1 cellular context compared by ENCODE assay signal in genomic region chr16:1991135-1991551, GRCh38.
TF ChIP-seq lines count a peak whose summit lies in the region.

No MANE protein-coding gene starts in this region.

TF ChIP-seq in GM23338, 12 proteins besides CTCF, POLR2A, EP300 and RAD21 (continued from another document):
- TF ChIP-seq ZNF462 (CRISPR knock-in tag; IDR thresholded peaks at IDR 0.05), result no peak
- no peak for TF ChIP-seq ZNF331 (CRISPR knock-in tag; IDR thresholded peaks at IDR 0.05; ENCODE audit: low read depth)
- TF ChIP-seq EZH2 (IDR thresholded peaks at IDR 0.05; ENCODE audit: low read depth, unreplicated experiment), result no peak
- no peak for TF ChIP-seq CREB1 (CRISPR knock-in tag; IDR thresholded peaks at IDR 0.05; ENCODE audit: low read depth)
